ENCODE assay signal across 1 cellular context in the genomic region with DNA sequence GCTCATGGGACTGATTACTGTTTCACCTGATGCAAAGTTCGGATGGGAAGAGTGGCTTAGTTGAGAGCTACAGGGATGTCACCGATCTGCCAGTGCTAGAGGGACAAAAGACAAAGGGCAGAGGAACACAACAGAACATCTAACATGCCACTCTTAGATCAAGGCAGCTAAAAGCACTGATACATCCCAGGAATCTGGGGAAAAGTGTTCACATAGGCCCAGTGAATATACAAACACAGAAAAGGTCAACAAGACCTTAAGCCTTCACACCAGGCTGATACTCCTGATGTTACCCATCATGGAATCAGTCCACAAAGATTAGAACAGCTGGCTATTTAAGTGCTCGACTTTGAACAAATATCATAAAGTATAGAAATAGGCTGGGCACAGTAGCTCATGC.
TF ChIP-seq lines count a peak whose summit lies in the region.

No MANE protein-coding gene starts in this region.

TF ChIP-seq in WTC11, 78 proteins besides CTCF, POLR2A, EP300 and RAD21:
- TF ChIP-seq GRHL2 (CRISPR knock-in tag; IDR thresholded peaks at IDR 0.05; ENCODE audit: insufficient replicate concordance, severe bottlenecking), result no peak
- TF ChIP-seq USF2 (CRISPR knock-in tag; IDR thresholded peaks at IDR 0.05), result no peak
- TF ChIP-seq ZNF281 (CRISPR knock-in tag; IDR thresholded peaks at IDR 0.05), result no peak
- no peak for TF ChIP-seq CREM (CRISPR knock-in tag; IDR thresholded peaks at IDR 0.05)
- TF ChIP-seq ATF2 (CRISPR knock-in tag; IDR thresholded peaks at IDR 0.05; ENCODE audit: borderline replicate concordance, low read depth), result no peak
- no peak for TF ChIP-seq ZNF416 (CRISPR knock-in tag; IDR thresholded peaks at IDR 0.05)
- TF ChIP-seq, protein P1, sequence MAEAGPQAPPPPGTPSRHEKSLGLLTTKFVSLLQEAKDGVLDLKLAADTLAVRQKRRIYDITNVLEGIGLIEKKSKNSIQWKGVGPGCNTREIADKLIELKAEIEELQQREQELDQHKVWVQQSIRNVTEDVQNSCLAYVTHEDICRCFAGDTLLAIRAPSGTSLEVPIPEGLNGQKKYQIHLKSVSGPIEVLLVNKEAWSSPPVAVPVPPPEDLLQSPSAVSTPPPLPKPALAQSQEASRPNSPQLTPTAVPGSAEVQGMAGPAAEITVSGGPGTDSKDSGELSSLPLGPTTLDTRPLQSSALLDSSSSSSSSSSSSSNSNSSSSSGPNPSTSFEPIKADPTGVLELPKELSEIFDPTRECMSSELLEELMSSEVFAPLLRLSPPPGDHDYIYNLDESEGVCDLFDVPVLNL (CRISPR knock-in tag; IDR thresholded peaks at IDR 0.05; ENCODE audit: borderline replicate concordance, low read depth), result no peak
- no peak for TF ChIP-seq ATF1 (CRISPR knock-in tag; IDR thresholded peaks at IDR 0.05)
- TF ChIP-seq FOXJ3 (CRISPR knock-in tag; IDR thresholded peaks at IDR 0.05; ENCODE audit: borderline replicate concordance), result no peak
- no peak for TF ChIP-seq JUN (CRISPR knock-in tag; IDR thresholded peaks at IDR 0.05)
- TF ChIP-seq, protein P2, sequence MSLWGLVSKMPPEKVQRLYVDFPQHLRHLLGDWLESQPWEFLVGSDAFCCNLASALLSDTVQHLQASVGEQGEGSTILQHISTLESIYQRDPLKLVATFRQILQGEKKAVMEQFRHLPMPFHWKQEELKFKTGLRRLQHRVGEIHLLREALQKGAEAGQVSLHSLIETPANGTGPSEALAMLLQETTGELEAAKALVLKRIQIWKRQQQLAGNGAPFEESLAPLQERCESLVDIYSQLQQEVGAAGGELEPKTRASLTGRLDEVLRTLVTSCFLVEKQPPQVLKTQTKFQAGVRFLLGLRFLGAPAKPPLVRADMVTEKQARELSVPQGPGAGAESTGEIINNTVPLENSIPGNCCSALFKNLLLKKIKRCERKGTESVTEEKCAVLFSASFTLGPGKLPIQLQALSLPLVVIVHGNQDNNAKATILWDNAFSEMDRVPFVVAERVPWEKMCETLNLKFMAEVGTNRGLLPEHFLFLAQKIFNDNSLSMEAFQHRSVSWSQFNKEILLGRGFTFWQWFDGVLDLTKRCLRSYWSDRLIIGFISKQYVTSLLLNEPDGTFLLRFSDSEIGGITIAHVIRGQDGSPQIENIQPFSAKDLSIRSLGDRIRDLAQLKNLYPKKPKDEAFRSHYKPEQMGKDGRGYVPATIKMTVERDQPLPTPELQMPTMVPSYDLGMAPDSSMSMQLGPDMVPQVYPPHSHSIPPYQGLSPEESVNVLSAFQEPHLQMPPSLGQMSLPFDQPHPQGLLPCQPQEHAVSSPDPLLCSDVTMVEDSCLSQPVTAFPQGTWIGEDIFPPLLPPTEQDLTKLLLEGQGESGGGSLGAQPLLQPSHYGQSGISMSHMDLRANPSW (CRISPR knock-in tag; conservative IDR thresholded peaks at IDR 0.05; ENCODE audit: low read depth), result no peak
- no peak for TF ChIP-seq ETV6 (CRISPR knock-in tag; IDR thresholded peaks at IDR 0.05)
